In the genomic region with DNA sequence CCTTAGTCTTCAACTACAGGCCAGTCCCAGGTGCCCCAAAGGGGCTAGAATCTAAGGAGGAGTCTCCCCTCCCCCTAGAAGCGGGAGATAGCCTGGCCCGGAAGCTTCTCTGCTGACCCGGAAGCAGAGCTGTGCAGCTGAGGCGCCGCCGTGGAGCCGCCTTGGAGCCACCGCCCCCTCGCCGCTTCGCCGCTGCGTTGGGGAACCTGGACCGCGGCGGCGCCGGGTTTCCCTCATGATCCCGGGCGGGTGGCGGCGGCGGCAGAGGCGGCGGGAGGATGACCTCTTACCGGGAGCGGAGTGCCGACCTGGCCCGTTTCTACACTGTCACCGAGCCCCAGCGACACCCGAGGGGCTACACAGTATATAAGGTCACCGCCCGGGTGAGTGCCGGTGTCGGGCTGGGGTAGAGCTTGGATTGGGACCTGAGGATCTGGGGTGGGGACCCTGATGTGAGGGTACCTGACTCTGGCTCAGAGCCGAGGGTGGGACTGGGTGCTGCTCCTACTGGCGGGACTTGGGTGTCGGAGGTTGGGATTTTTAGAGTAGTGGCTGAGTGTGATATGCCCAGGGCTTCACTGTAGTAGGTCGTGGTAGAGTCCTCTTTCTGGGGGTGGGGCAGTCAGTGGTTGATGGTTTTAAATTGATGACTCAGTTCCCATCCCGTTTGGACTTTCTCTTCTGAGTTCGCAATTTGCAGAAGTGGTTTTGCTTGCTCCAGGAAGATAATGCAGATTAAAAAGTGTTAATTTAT, we compare ENCODE assay signal across 8 cellular contexts. TPM values are rescaled to one million over a fixed set of nuclear protein-coding genes. Genes with fewer than 3 reads are reported as not detected.
DNase-seq lines count a peak whose midpoint lies in the region; ATAC-seq and TF ChIP-seq lines count a peak whose summit lies in the region.

A gene with protein sequence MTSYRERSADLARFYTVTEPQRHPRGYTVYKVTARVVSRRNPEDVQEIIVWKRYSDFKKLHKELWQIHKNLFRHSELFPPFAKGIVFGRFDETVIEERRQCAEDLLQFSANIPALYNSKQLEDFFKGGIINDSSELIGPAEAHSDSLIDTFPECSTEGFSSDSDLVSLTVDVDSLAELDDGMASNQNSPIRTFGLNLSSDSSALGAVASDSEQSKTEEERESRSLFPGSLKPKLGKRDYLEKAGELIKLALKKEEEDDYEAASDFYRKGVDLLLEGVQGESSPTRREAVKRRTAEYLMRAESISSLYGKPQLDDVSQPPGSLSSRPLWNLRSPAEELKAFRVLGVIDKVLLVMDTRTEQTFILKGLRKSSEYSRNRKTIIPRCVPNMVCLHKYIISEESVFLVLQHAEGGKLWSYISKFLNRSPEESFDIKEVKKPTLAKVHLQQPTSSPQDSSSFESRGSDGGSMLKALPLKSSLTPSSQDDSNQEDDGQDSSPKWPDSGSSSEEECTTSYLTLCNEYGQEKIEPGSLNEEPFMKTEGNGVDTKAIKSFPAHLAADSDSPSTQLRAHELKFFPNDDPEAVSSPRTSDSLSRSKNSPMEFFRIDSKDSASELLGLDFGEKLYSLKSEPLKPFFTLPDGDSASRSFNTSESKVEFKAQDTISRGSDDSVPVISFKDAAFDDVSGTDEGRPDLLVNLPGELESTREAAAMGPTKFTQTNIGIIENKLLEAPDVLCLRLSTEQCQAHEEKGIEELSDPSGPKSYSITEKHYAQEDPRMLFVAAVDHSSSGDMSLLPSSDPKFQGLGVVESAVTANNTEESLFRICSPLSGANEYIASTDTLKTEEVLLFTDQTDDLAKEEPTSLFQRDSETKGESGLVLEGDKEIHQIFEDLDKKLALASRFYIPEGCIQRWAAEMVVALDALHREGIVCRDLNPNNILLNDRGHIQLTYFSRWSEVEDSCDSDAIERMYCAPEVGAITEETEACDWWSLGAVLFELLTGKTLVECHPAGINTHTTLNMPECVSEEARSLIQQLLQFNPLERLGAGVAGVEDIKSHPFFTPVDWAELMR (plus strand): TSS at position 115 of the 754 bp plus-strand sequence. CDS start 164 bp downstream, at position 279.

- H3K36me3 Mint-ChIP-seq in CD4-positive, alpha-beta memory T cell: peaks cover 4 to 12% of the 10 kb centered on the region in 2 donors
- peaks cover 7% of the 10 kb centered on the region for H3K36me3 Mint-ChIP-seq in activated CD8-positive, alpha-beta T cell treated with anti-CD3 and anti-CD28 coated beads for 36 hours (ENCODE audit: low read depth)

- peaks cover 8 to 18% of the 10 kb centered on the region in 2 donors for H3K27me3 Mint-ChIP-seq in CD4-positive, alpha-beta memory T cell
- peaks cover 11% of the 10 kb centered on the region for H3K27me3 Mint-ChIP-seq in activated CD8-positive, alpha-beta T cell treated with anti-CD3 and anti-CD28 coated beads for 36 hours

- peak within 1 kb of the TSS; percentile 95 to 99 (median 96) for H3K4me3 Mint-ChIP-seq in CD4-positive, alpha-beta memory T cell
- peak within 1 kb of the TSS; percentile 81 for H3K4me3 Mint-ChIP-seq in activated CD8-positive, alpha-beta T cell treated with anti-CD3 and anti-CD28 coated beads for 36 hours

- no peaks in the 10 kb centered on the region for H3K36me3 ChIP-seq in CD4-positive, alpha-beta memory T cell (ENCODE audit: insufficient read depth, low read length)

- POLR2A ChIA-PET in CD4-positive, alpha-beta memory T cell (lab: Charles Lee; ENCODE audit: partially characterized antibody): interaction anchor here (0.6 to 2.1 kb wide), 4 partner anchors 36 to 260 kb away, joined by 3 to 16 read pairs (median 5); a partner anchor contains a TSS
- POLR2A ChIA-PET in activated CD8-positive, alpha-beta T cell treated with anti-CD3 and anti-CD28 coated beads for 36 hours (lab: Charles Lee): interaction anchor here (0.7 to 0.9 kb wide), 3 partner anchors 20 to 194 kb away, joined by 3 read pairs; a partner anchor contains a TSS

- H3K27ac ChIP-seq in CD4-positive, alpha-beta memory T cell (ENCODE audit: low read depth, low read length): peak within 1 kb of the TSS; percentile 61

- no peaks in the 10 kb centered on the region for H3K27me3 ChIP-seq in CD4-positive, alpha-beta memory T cell (ENCODE audit: insufficient read depth, low read length)

- no peak for TF ChIP-seq CTCF in activated CD8-positive, alpha-beta T cell treated with anti-CD3 and anti-CD28 coated beads for 36 hours (IDR thresholded peaks at IDR 0.05)

- peak within 1 kb of the TSS; percentile 61 to 97 for H3K4me3 ChIP-seq in CD4-positive, alpha-beta memory T cell (ENCODE audit: low read length in 2 of 2)

- peaks cover 24 to 36% (median 29%) of the 10 kb centered on the region in 4 donors for H3K4me1 Mint-ChIP-seq in CD4-positive, alpha-beta memory T cell
- H3K4me1 Mint-ChIP-seq in activated CD8-positive, alpha-beta T cell treated with anti-CD3 and anti-CD28 coated beads for 36 hours (ENCODE audit: low read depth): peaks cover 23% of the 10 kb centered on the region

- peak within 1 kb of the TSS; percentile 74 to 97 (median 95) for H3K27ac Mint-ChIP-seq in CD4-positive, alpha-beta memory T cell
- peak within 1 kb of the TSS; percentile 91 for H3K27ac Mint-ChIP-seq in activated CD8-positive, alpha-beta T cell treated with anti-CD3 and anti-CD28 coated beads for 36 hours

- peak; percentile 73 to 83 (median 79) for DNase-seq in CD4-positive, alpha-beta memory T cell
- DNase-seq in NCI-H82 treated with DMSO at 0.1 percent for 48 hours (lab: John Stamatoyannopoulos, UW; ENCODE audit: unreplicated experiment) (peak; percentile 65), lung microvascular endothelial cell (ENCODE audit: low read depth in 2 of 2) (peak; percentile 72 to 84)
- DNase-seq in activated CD8-positive, alpha-beta T cell treated with anti-CD3 and anti-CD28 coated beads for 36 hours: peak; percentile 89
- peak; percentile 78 for DNase-seq in effector CD4-positive, alpha-beta T cell
- DNase-seq in stimulated activated CD4-positive, alpha-beta T cell treated with anti-CD3 and anti-CD28 coated beads, TNF-alpha, amount 100 ng/mL, for 4 hours (ENCODE audit: low read depth in 3 of 3): peak; percentile 68 to 73 (median 71)

- H3K4me1 ChIP-seq in CD4-positive, alpha-beta memory T cell (ENCODE audit: insufficient read depth, low read length): peaks cover 18% of the 10 kb centered on the region

- CTCF ChIA-PET in CD4-positive, alpha-beta memory T cell (lab: Charles Lee; ENCODE audit: partially characterized antibody): no interaction called here
- CTCF ChIA-PET in activated CD8-positive, alpha-beta T cell treated with anti-CD3 and anti-CD28 coated beads for 36 hours (lab: Charles Lee): interaction anchor here (1.0 to 1.2 kb wide), 2 partner anchors 31 to 55 kb away, joined by 3 read pairs; no protein-coding TSS in a partner anchor

- H3K9me3 Mint-ChIP-seq in CD4-positive, alpha-beta memory T cell: peaks cover 0 to 3% (median 0%) of the 10 kb centered on the region in 8 donors
- peaks cover 9% of the 10 kb centered on the region for H3K9me3 Mint-ChIP-seq in activated CD8-positive, alpha-beta T cell treated with anti-CD3 and anti-CD28 coated beads for 36 hours

- intact Hi-C loops in CD4-positive, alpha-beta memory T cell (cut with micrococcal nuclease): loop anchor here (1.0 kb wide), 2 partner anchors 36 to 260 kb away; a partner anchor contains a TSS
- intact Hi-C loops in activated CD8-positive, alpha-beta T cell treated with anti-CD3 and anti-CD28 coated beads for 36 hours (cut with micrococcal nuclease): loop anchor here (1.0 kb wide), 1 partner anchor 36 kb away; a partner anchor contains a TSS

- ATAC-seq in GM19438 (IDR thresholded peaks at IDR 0.05; ENCODE audit: low read depth, unreplicated experiment) (peak; percentile 99), HG03571 (IDR thresholded peaks at IDR 0.05; ENCODE audit: unreplicated experiment) (peak; percentile 98)
- ATAC-seq in activated CD8-positive, alpha-beta T cell treated with anti-CD3 and anti-CD28 coated beads for 36 hours: peak; percentile 95

- H3K9me3 ChIP-seq in CD4-positive, alpha-beta memory T cell (ENCODE audit: control insufficient read depth in 1 of 2, low read length in 2 of 2): no peaks in the 10 kb centered on the region

RNA-seq across cellular contexts. Expression of the gene that starts here (rescaled TPM):
- total RNA-seq in CD4-positive, alpha-beta memory T cell: 10 to 100 TPM; 13.2 to 15.4 TPM
- polyA plus RNA-seq in CD4-positive, alpha-beta memory T cell: 1 to 10 TPM; 4.2 to 9.2 TPM
- total RNA-seq in activated CD8-positive, alpha-beta T cell treated with anti-CD3 and anti-CD28 coated beads for 36 hours: 1 to 10 TPM; 5.3 TPM
- 13.7 and 15.3 TPM in 2 replicates for total RNA-seq in lung microvascular endothelial cell

Comparison
In these comparisons a context has a peak if more than half of its experiments do, and no peak if none do; other contexts are left out.
1. Peak in every context shown above with its lines: DNase-seq, ATAC-seq, H3K4me3 ChIP-seq and H3K27ac ChIP-seq.